ENCODE assay signal across 2 cellular contexts in genomic region chr4:177945235-177945634, GRCh38.
TF ChIP-seq lines count a peak whose summit lies in the region.

No MANE protein-coding gene starts in this region.

TF ChIP-seq in GM23338, 12 proteins besides CTCF, POLR2A, EP300 and RAD21 (continued from another document):
- TF ChIP-seq, protein P1, sequence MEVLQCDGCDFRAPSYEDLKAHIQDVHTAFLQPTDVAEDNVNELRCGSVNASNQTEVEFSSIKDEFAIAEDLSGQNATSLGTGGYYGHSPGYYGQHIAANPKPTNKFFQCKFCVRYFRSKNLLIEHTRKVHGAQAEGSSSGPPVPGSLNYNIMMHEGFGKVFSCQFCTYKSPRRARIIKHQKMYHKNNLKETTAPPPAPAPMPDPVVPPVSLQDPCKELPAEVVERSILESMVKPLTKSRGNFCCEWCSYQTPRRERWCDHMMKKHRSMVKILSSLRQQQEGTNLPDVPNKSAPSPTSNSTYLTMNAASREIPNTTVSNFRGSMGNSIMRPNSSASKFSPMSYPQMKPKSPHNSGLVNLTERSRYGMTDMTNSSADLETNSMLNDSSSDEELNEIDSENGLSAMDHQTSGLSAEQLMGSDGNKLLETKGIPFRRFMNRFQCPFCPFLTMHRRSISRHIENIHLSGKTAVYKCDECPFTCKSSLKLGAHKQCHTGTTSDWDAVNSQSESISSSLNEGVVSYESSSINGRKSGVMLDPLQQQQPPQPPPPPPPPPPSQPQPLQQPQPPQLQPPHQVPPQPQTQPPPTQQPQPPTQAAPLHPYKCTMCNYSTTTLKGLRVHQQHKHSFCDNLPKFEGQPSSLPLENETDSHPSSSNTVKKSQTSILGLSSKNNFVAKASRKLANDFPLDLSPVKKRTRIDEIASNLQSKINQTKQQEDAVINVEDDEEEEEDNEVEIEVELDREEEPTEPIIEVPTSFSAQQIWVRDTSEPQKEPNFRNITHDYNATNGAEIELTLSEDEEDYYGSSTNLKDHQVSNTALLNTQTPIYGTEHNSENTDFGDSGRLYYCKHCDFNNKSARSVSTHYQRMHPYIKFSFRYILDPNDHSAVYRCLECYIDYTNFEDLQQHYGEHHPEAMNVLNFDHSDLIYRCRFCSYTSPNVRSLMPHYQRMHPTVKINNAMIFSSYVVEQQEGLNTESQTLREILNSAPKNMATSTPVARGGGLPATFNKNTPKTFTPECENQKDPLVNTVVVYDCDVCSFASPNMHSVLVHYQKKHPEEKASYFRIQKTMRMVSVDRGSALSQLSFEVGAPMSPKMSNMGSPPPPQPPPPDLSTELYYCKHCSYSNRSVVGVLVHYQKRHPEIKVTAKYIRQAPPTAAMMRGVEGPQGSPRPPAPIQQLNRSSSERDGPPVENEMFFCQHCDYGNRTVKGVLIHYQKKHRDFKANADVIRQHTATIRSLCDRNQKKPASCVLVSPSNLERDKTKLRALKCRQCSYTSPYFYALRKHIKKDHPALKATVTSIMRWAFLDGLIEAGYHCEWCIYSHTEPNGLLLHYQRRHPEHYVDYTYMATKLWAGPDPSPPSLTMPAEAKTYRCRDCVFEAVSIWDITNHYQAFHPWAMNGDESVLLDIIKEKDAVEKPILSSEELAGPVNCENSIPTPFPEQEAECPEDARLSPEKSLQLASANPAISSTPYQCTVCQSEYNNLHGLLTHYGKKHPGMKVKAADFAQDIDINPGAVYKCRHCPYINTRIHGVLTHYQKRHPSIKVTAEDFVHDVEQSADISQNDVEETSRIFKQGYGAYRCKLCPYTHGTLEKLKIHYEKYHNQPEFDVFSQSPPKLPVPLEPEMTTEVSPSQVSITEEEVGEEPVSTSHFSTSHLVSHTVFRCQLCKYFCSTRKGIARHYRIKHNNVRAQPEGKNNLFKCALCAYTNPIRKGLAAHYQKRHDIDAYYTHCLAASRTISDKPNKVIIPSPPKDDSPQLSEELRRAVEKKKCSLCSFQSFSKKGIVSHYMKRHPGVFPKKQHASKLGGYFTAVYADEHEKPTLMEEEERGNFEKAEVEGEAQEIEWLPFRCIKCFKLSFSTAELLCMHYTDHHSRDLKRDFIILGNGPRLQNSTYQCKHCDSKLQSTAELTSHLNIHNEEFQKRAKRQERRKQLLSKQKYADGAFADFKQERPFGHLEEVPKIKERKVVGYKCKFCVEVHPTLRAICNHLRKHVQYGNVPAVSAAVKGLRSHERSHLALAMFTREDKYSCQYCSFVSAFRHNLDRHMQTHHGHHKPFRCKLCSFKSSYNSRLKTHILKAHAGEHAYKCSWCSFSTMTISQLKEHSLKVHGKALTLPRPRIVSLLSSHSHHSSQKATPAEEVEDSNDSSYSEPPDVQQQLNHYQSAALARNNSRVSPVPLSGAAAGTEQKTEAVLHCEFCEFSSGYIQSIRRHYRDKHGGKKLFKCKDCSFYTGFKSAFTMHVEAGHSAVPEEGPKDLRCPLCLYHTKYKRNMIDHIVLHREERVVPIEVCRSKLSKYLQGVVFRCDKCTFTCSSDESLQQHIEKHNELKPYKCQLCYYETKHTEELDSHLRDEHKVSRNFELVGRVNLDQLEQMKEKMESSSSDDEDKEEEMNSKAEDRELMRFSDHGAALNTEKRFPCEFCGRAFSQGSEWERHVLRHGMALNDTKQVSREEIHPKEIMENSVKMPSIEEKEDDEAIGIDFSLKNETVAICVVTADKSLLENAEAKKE (CRISPR knock-in tag; IDR thresholded peaks at IDR 0.05), result no peak
- TF ChIP-seq ZNF331 (CRISPR knock-in tag; IDR thresholded peaks at IDR 0.05; ENCODE audit: low read depth), result no peak
- TF ChIP-seq JUNB (IDR thresholded peaks at IDR 0.05; ENCODE audit: unreplicated experiment), result no peak
- TF ChIP-seq NANOG (IDR thresholded peaks at IDR 0.05; ENCODE audit: borderline replicate concordance), result no peak
- no peak for TF ChIP-seq ZNF114 (CRISPR knock-in tag; IDR thresholded peaks at IDR 0.05)
- TF ChIP-seq STAT1 (IDR thresholded peaks at IDR 0.05; ENCODE audit: unreplicated experiment), result no peak
- no peak for TF ChIP-seq EZH2 (IDR thresholded peaks at IDR 0.05; ENCODE audit: low read depth, unreplicated experiment)
- TF ChIP-seq POLR2AphosphoS5 (IDR thresholded peaks at IDR 0.05; ENCODE audit: low read depth), result no peak
- no peak for TF ChIP-seq EZH2phosphoT487 (IDR thresholded peaks at IDR 0.05; ENCODE audit: unreplicated experiment)
- TF ChIP-seq, protein P2, sequence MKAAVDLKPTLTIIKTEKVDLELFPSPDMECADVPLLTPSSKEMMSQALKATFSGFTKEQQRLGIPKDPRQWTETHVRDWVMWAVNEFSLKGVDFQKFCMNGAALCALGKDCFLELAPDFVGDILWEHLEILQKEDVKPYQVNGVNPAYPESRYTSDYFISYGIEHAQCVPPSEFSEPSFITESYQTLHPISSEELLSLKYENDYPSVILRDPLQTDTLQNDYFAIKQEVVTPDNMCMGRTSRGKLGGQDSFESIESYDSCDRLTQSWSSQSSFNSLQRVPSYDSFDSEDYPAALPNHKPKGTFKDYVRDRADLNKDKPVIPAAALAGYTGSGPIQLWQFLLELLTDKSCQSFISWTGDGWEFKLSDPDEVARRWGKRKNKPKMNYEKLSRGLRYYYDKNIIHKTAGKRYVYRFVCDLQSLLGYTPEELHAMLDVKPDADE (IDR thresholded peaks at IDR 0.05), result no peak
- no peak for TF ChIP-seq REST (IDR thresholded peaks at IDR 0.05; ENCODE audit: unreplicated experiment)

TF ChIP-seq in WTC11, 78 proteins besides CTCF, POLR2A, EP300 and RAD21:
- TF ChIP-seq, protein P3, sequence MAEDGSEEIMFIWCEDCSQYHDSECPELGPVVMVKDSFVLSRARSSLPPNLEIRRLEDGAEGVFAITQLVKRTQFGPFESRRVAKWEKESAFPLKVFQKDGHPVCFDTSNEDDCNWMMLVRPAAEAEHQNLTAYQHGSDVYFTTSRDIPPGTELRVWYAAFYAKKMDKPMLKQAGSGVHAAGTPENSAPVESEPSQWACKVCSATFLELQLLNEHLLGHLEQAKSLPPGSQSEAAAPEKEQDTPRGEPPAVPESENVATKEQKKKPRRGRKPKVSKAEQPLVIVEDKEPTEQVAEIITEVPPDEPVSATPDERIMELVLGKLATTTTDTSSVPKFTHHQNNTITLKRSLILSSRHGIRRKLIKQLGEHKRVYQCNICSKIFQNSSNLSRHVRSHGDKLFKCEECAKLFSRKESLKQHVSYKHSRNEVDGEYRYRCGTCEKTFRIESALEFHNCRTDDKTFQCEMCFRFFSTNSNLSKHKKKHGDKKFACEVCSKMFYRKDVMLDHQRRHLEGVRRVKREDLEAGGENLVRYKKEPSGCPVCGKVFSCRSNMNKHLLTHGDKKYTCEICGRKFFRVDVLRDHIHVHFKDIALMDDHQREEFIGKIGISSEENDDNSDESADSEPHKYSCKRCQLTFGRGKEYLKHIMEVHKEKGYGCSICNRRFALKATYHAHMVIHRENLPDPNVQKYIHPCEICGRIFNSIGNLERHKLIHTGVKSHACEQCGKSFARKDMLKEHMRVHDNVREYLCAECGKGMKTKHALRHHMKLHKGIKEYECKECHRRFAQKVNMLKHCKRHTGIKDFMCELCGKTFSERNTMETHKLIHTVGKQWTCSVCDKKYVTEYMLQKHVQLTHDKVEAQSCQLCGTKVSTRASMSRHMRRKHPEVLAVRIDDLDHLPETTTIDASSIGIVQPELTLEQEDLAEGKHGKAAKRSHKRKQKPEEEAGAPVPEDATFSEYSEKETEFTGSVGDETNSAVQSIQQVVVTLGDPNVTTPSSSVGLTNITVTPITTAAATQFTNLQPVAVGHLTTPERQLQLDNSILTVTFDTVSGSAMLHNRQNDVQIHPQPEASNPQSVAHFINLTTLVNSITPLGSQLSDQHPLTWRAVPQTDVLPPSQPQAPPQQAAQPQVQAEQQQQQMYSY (CRISPR knock-in tag; IDR thresholded peaks at IDR 0.05), result no peak
- TF ChIP-seq TEAD4 (CRISPR knock-in tag; IDR thresholded peaks at IDR 0.05) (no peak), NR1H2 (CRISPR knock-in tag; IDR thresholded peaks at IDR 0.05) (no peak), NFE2L1 (CRISPR knock-in tag; IDR thresholded peaks at IDR 0.05) (no peak), CDX4 (CRISPR knock-in tag; IDR thresholded peaks at IDR 0.05; ENCODE audit: borderline replicate concordance) (no peak), SMAD3 (CRISPR knock-in tag; IDR thresholded peaks at IDR 0.05; ENCODE audit: borderline replicate concordance) (no peak), FOXK1 (CRISPR knock-in tag; IDR thresholded peaks at IDR 0.05) (no peak), NR3C1 (CRISPR knock-in tag; conservative IDR thresholded peaks at IDR 0.05; ENCODE audit: low read depth) (no peak), ZBTB21 (CRISPR knock-in tag; IDR thresholded peaks at IDR 0.05; ENCODE audit: borderline replicate concordance) (no peak), TP53 (CRISPR knock-in tag; IDR thresholded peaks at IDR 0.05) (no peak), NFATC4 (CRISPR knock-in tag; IDR thresholded peaks at IDR 0.05) (no peak), MXD4 (CRISPR knock-in tag; IDR thresholded peaks at IDR 0.05; ENCODE audit: borderline replicate concordance) (no peak), IRF2 (CRISPR knock-in tag; IDR thresholded peaks at IDR 0.05; ENCODE audit: borderline replicate concordance, low read depth) (no peak), ZNF317 (CRISPR knock-in tag; IDR thresholded peaks at IDR 0.05; ENCODE audit: borderline replicate concordance, low read depth) (no peak), ELF4 (CRISPR knock-in tag; IDR thresholded peaks at IDR 0.05; ENCODE audit: low read depth) (no peak)
- TF ChIP-seq, protein P4, sequence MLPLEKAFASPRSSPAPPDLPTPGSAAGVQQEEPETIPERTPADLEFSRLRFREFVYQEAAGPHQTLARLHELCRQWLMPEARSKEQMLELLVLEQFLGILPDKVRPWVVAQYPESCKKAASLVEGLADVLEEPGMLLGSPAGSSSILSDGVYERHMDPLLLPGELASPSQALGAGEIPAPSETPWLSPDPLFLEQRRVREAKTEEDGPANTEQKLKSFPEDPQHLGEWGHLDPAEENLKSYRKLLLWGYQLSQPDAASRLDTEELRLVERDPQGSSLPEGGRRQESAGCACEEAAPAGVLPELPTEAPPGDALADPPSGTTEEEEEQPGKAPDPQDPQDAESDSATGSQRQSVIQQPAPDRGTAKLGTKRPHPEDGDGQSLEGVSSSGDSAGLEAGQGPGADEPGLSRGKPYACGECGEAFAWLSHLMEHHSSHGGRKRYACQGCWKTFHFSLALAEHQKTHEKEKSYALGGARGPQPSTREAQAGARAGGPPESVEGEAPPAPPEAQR (CRISPR knock-in tag; IDR thresholded peaks at IDR 0.05), result no peak
